11 cellular contexts compared by ENCODE assay signal in genomic region chr17:7081341-7082062, GRCh38. TPM values are rescaled to one million over a fixed set of nuclear protein-coding genes. Genes with fewer than 3 reads are reported as not detected.
A peak's percentile ranks its signal among the peaks of the same experiment; 100 is the strongest.
DNase-seq lines count a peak whose midpoint lies in the region; ATAC-seq lines count a peak whose summit lies in the region.
"Had no signal": no experiment of that assay in that cellular context is flagged by ENCODE, and none has a peak within 500 bp of the region (broad histone marks: within the 10 kb centered on the region; RNA-seq: fewer than 3 reads in every experiment).

No MANE protein-coding gene starts in this region.

- no peaks in the 10 kb centered on the region for H3K36me3 Mint-ChIP-seq in T-cell
- no peaks in the 10 kb centered on the region for H3K36me3 Mint-ChIP-seq in effector memory CD8-positive, alpha-beta T cell (ENCODE audit: insufficient read depth)

- H3K4me1 Mint-ChIP-seq in T-cell: peaks cover 33 to 46% (median 39%) of the 10 kb centered on the region in 3 donors
- peaks cover 36 to 37% of the 10 kb centered on the region in 2 donors for H3K4me1 Mint-ChIP-seq in effector memory CD8-positive, alpha-beta T cell (ENCODE audit: low read depth in 2 of 2)

- H3K4me3 Mint-ChIP-seq in T-cell: no peak overlapping the region
- H3K4me3 Mint-ChIP-seq in effector memory CD8-positive, alpha-beta T cell: peak overlapping the region; percentile 51 to 64

- CTCF ChIA-PET in T-cell (lab: Charles Lee): interaction anchor here in 1 of 2 donors (0.6 to 0.8 kb wide), 3 partner anchors 21 to 35 kb away, joined by 3 to 5 read pairs (median 3); no protein-coding TSS in a partner anchor

- no peaks in the 10 kb centered on the region for H3K9me3 Mint-ChIP-seq in T-cell
- H3K9me3 Mint-ChIP-seq in effector memory CD8-positive, alpha-beta T cell: no peaks in the 10 kb centered on the region

- ATAC-seq in left ventricle myocardium superior (no peak), left cardiac atrium (no peak), T-cell (replicated peaks in 1 of 4) (peak; percentile 54 to 82 (median 69)), HG03039 (IDR thresholded peaks at IDR 0.05; ENCODE audit: unreplicated experiment) (no peak)
- peak; percentile 100 for ATAC-seq in effector memory CD8-positive, alpha-beta T cell (replicated peaks)
- ATAC-seq in stimulated activated naive CD8-positive, alpha-beta T cell treated with anti-CD3 and anti-CD28 coated beads, Interleukin-15, Interleukin-2, amounts not matched to agents 100 U/mL and 50 U/mL, for 24 hours: peak; percentile 49

- POLR2A ChIA-PET in T-cell (lab: Charles Lee): interaction anchor here in 1 of 2 donors (0.7 kb wide), 1 partner anchor 694 kb away, joined by 5 read pairs; no protein-coding TSS in a partner anchor

- DNase-seq in left ventricle myocardium superior (peak; percentile 39), left cardiac atrium (no peak), T-cell (peak in 28 of 34 experiments; percentile 5 to 43 (median 22)), germinal center (ENCODE audit: low spot score) (no peak), NCI-H1092 (lab: John Stamatoyannopoulos, UW) (no peak)
- peak; percentile 44 to 53 (median 52) for DNase-seq in effector memory CD8-positive, alpha-beta T cell
- DNase-seq in stimulated activated naive CD8-positive, alpha-beta T cell treated with anti-CD3 and anti-CD28 coated beads, Interleukin-15, Interleukin-2, amounts not matched to agents 100 U/mL and 50 U/mL, for 24 hours: peak; percentile 10
- DNase-seq: COR-L47, IMR-90 had no signal

- H3K27ac Mint-ChIP-seq in T-cell: no peak overlapping the region
- peak overlapping the region; percentile 31 to 69 for H3K27ac Mint-ChIP-seq in effector memory CD8-positive, alpha-beta T cell
- H3K27ac Mint-ChIP-seq: T-helper 2 cell treated with Interferon-gamma antibody and Interleukin-4, amounts not matched to agents 5 μg/mL and 100 μg/mL, for 36 hours had no signal

- intact Hi-C loops in left ventricle myocardium superior (cut with micrococcal nuclease) (no loop called here), left cardiac atrium (cut with DNase I) (no loop called here)

- peaks cover 0 to 9% of the 10 kb centered on the region in 2 donors for H3K27me3 Mint-ChIP-seq in T-cell
- H3K27me3 Mint-ChIP-seq in effector memory CD8-positive, alpha-beta T cell: peaks cover 6 to 8% of the 10 kb centered on the region in 2 donors

RNA-seq across cellular contexts. Expression of gene CLEC10A, which starts 1.5 kb away (rescaled TPM):
- total RNA-seq in left ventricle myocardium superior (4.4 TPM), left cardiac atrium (10 to 100 TPM in 1 of 2 donors, 1 to 10 TPM in 1; 6.6 to 13.4 TPM), T-cell (not detected)
- total RNA-seq: IMR-90 had no signal

RNA-seq across cellular contexts. Expression of gene ASGR2, which starts 33.1 kb away (rescaled TPM):
- 0.30 TPM for total RNA-seq in left ventricle myocardium superior
- under 1 TPM; 0.62 to 0.68 TPM for total RNA-seq in left cardiac atrium
- total RNA-seq in T-cell: under 1 TPM in 4 of 5 donors, not detected in 1; 0.25 to 0.55 (median 0.47) TPM
- total RNA-seq: IMR-90 had no signal

RNA-seq across cellular contexts. Expression of gene SLC16A11, which starts 37.6 kb away (rescaled TPM):
- 0.47 TPM for total RNA-seq in left ventricle myocardium superior
- 1 to 10 TPM; 2.5 to 3.5 TPM for total RNA-seq in left cardiac atrium
- total RNA-seq in T-cell: 1 to 10 TPM; 1.4 to 2.2 (median 1.8) TPM
- total RNA-seq: IMR-90 had no signal

RNA-seq across cellular contexts. Expression of gene SLC16A13, which starts 45.7 kb away (rescaled TPM):
- total RNA-seq in left ventricle myocardium superior (1.2 TPM), left cardiac atrium (1 to 10 TPM; 1.2 to 1.8 TPM), T-cell (10 to 100 TPM in 3 of 5 donors, 1 to 10 TPM in 2; 3.8 to 17.6 (median 15.4) TPM)

RNA-seq across cellular contexts. Expression of gene BCL6B, which starts 58.7 kb away (rescaled TPM):
- total RNA-seq in left ventricle myocardium superior (13.1 TPM), left cardiac atrium (10 to 100 TPM; 14.1 to 19.8 TPM), T-cell (under 1 TPM in 1 of 5 donors, not detected in 4; 0.53 TPM)
- total RNA-seq: IMR-90 had no signal

Comparison
In these comparisons a context has a peak if more than half of its experiments do, and no peak if none do; other contexts are left out.
1. DNase-seq: peak in left ventricle myocardium superior (single experiment), T-cell (28 of 34), effector memory CD8-positive, alpha-beta T cell (3 of 3) and stimulated activated naive CD8-positive, alpha-beta T cell treated with anti-CD3 and anti-CD28 coated beads, Interleukin-15, Interleukin-2, amounts not matched to agents 100 U/mL and 50 U/mL, for 24 hours (single experiment); none in left cardiac atrium (single experiment), germinal center (single experiment) and NCI-H1092 (single experiment).
2. ATAC-seq: peak in T-cell (4 of 4), effector memory CD8-positive, alpha-beta T cell (single experiment) and stimulated activated naive CD8-positive, alpha-beta T cell treated with anti-CD3 and anti-CD28 coated beads, Interleukin-15, Interleukin-2, amounts not matched to agents 100 U/mL and 50 U/mL, for 24 hours (single experiment); none in left ventricle myocardium superior (single experiment), left cardiac atrium (0 of 2) and HG03039 (single experiment).
3. H3K27ac Mint-ChIP-seq: peak in effector memory CD8-positive, alpha-beta T cell (2 of 2); none in T-cell (0 of 2).
4. H3K4me3 Mint-ChIP-seq: peak in effector memory CD8-positive, alpha-beta T cell (2 of 2); none in T-cell (0 of 3).